14 cellular contexts compared by ENCODE assay signal in the genomic region with DNA sequence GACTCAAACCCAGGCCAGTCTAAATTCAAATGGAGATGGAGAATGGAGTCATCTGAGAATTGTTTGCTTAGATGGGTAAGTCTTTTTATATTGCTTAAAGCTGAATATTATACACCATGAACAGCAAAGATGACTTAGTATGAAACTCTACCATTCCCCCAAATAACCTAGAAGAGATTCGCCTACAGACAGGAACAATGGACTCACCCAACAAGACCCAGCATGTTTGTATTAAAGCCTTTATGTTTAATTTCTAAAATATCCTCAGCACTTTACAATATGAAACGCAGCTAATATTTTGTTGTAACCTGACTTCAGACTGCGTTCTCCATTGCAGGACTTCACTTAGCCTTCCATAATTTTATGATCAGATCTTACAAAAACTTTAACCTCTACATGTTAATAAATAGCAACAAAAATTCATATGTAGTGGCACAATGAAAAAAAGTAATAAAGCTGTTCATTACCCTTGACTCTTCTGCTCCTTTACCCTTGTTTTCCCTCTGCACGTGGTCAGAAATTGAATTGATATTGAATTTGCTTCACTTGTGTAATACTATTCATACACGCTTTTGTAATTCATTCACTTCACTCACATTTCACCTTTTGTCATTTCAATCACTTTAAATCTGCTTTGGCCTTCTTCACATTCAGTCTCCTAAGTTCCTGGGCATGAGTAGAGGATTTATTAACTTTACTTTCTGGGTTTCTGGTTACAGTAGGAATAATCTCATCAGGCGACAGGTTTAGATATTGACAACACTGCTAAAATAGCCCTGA.
A peak's percentile ranks its signal among the peaks of the same experiment; 100 is the strongest.
DNase-seq lines count a peak whose midpoint lies in the region; ATAC-seq, FAIRE-seq and TF ChIP-seq lines count a peak whose summit lies in the region.
"Had no signal": no experiment of that assay in that cellular context is flagged by ENCODE, and none has a peak within 500 bp of the region (broad histone marks: within the 10 kb centered on the region; RNA-seq: fewer than 3 reads in every experiment).

No MANE protein-coding gene starts in this region.

- no peak overlapping the region for H2BK12ac ChIP-seq in trophoblast cell (ENCODE audit: low read length)

- H4K12ac ChIP-seq in trophoblast cell (ENCODE audit: low read depth, low read length) = no peak overlapping the region

- H2BK120ac ChIP-seq in trophoblast cell (ENCODE audit: insufficient read depth, low read length, poor library complexity) = no peak overlapping the region

- H4K91ac ChIP-seq in trophoblast cell (ENCODE audit: low read depth, low read length) = no peak overlapping the region

- H3K4me1 ChIP-seq in GM23338 (ENCODE audit: insufficient read depth) (peaks cover 30% of the 10 kb centered on the region), neural progenitor cell (peaks cover 5% of the 10 kb centered on the region), trophoblast cell (ENCODE audit: control insufficient read depth in 1 of 2, insufficient read depth in 2 of 2, low read length in 2 of 2) (no peaks in the 10 kb centered on the region)
- H3K4me1 ChIP-seq: BLaER1 treated with 17β-estradiol and CSF1 and Interleukin-3, amounts not matched to agents 10 nM and 100 nM had no signal

- no peaks in the 10 kb centered on the region for H3K27me3 ChIP-seq in GM23338 (ENCODE audit: insufficient read depth)
- no peaks in the 10 kb centered on the region for H3K27me3 ChIP-seq in HL-60 (ENCODE audit: insufficient read depth, poor library complexity, severe bottlenecking)
- no peaks in the 10 kb centered on the region for H3K27me3 ChIP-seq in bronchial epithelial cell (ENCODE audit: control insufficient read depth, insufficient read depth, low read length)
- no peaks in the 10 kb centered on the region for H3K27me3 ChIP-seq in neural progenitor cell
- no peaks in the 10 kb centered on the region for H3K27me3 ChIP-seq in trophoblast cell (ENCODE audit: insufficient read depth, low read length)
- H3K27me3 ChIP-seq: BLaER1 treated with 17β-estradiol and CSF1 and Interleukin-3, amounts not matched to agents 10 nM and 100 nM had no signal

- H3K36me3 Mint-ChIP-seq in GM23338 (ENCODE audit: low read depth) = no peaks in the 10 kb centered on the region; the same call in 2 of the 3 replicates
- H3K36me3 Mint-ChIP-seq in neural progenitor cell = no peaks in the 10 kb centered on the region
- H3K36me3 Mint-ChIP-seq: CD4-positive, CD25-positive, alpha-beta regulatory T cell had no signal

- DNase-seq in GM23338 (ENCODE audit: low spot score) (no peak), HL-60 (ENCODE audit: low read depth in 1 of 2, low spot score in 1 of 2) (no peak), bronchial epithelial cell (ENCODE audit: low read depth) (peak; percentile 41), neural progenitor cell (ENCODE audit: low spot score) (no peak), trophoblast cell (no peak), NCI-H1694 treated with DMSO at 0.1 percent for 48 hours (lab: John Stamatoyannopoulos, UW) (no peak), foreskin fibroblast (no peak)
- DNase-seq: ACHN; CD4-positive, CD25-positive, alpha-beta regulatory T cell; DMS53; GF-D8 had no signal

- ATAC-seq in GM23338 = no peak
- ATAC-seq in activated CD4-positive, CD25-positive, alpha-beta regulatory T cell treated with anti-CD3 and anti-CD28 coated beads, Interleukin-2, amount 50 U/mL, for 24 hours = no peak

- H3K4me3 ChIP-seq in GM23338 = no peak overlapping the region
- H3K4me3 ChIP-seq in HL-60 (replicated peaks; ENCODE audit: insufficient read depth, low read length) = no peak overlapping the region
- H3K4me3 ChIP-seq in bronchial epithelial cell (ENCODE audit: low read depth, low read length) = no peak overlapping the region
- no peak overlapping the region for H3K4me3 ChIP-seq in neural progenitor cell
- no peak overlapping the region for H3K4me3 ChIP-seq in trophoblast cell (ENCODE audit: low read depth, low read length)
- no peak overlapping the region for H3K4me3 ChIP-seq in foreskin fibroblast (ENCODE audit: low read depth in 1 of 2, low read length in 2 of 2)
- H3K4me3 ChIP-seq: BLaER1 treated with 17β-estradiol and CSF1 and Interleukin-3, amounts not matched to agents 10 nM and 100 nM had no signal

- peak overlapping the region; percentile 10; the same call in 1 of the 2 replicates for H3K27ac ChIP-seq in GM23338 (ENCODE audit: low read depth)
- H3K27ac ChIP-seq in HL-60 (replicated peaks) = peak overlapping the region; percentile 9; the same call in 1 of the 2 replicates
- no peak overlapping the region for H3K27ac ChIP-seq in neural progenitor cell
- H3K27ac ChIP-seq in trophoblast cell (ENCODE audit: low read depth, low read length) = no peak overlapping the region
- H3K27ac ChIP-seq: BLaER1 treated with 17β-estradiol and CSF1 and Interleukin-3, amounts not matched to agents 10 nM and 100 nM had no signal

- no peaks in the 10 kb centered on the region for H3F3A ChIP-seq in GM23338 (replicated peaks; ENCODE audit: low read depth)
- no peaks in the 10 kb centered on the region for H3F3A ChIP-seq in neural progenitor cell (ENCODE audit: low read depth)

- H3K27ac Mint-ChIP-seq in GM23338 (peak overlapping the region; percentile 45), neural progenitor cell (no peak overlapping the region)
- H3K27ac Mint-ChIP-seq: CD4-positive, CD25-positive, alpha-beta regulatory T cell had no signal

- no peaks in the 10 kb centered on the region for H3K9me2 ChIP-seq in GM23338 (ENCODE audit: insufficient read depth)

- H2AK5ac ChIP-seq in trophoblast cell (ENCODE audit: low read length) = no peak overlapping the region

- H3K4me1 Mint-ChIP-seq in GM23338 (peaks cover 32% of the 10 kb centered on the region), neural progenitor cell (peaks cover 11% of the 10 kb centered on the region)
- H3K4me1 Mint-ChIP-seq: CD4-positive, CD25-positive, alpha-beta regulatory T cell had no signal

- no peak overlapping the region for H3K4ac ChIP-seq in trophoblast cell (ENCODE audit: low read depth, low read length)

- no peaks in the 10 kb centered on the region for H4K20me1 ChIP-seq in GM23338 (replicated peaks; ENCODE audit: insufficient read depth)
- H4K20me1 ChIP-seq in neural progenitor cell (ENCODE audit: low read depth) = no peaks in the 10 kb centered on the region
- H4K20me1 ChIP-seq: BLaER1 treated with 17β-estradiol and CSF1 and Interleukin-3, amounts not matched to agents 10 nM and 100 nM had no signal

- H3K9ac ChIP-seq in neural progenitor cell (no peak overlapping the region), trophoblast cell (ENCODE audit: low read length) (no peak overlapping the region)
- H3K9ac ChIP-seq: BLaER1 treated with 17β-estradiol and CSF1 and Interleukin-3, amounts not matched to agents 10 nM and 100 nM had no signal

- H3K9me3 ChIP-seq in neural progenitor cell (ENCODE audit: low read depth) (no peaks in the 10 kb centered on the region), trophoblast cell (ENCODE audit: insufficient read depth, low read depth, low read length) (no peaks in the 10 kb centered on the region)
- H3K9me3 ChIP-seq: BLaER1 treated with 17β-estradiol and CSF1 and Interleukin-3, amounts not matched to agents 10 nM and 100 nM had no signal

- H3K36me3 ChIP-seq in GM23338 (ENCODE audit: insufficient read depth) = no peaks in the 10 kb centered on the region
- H3K36me3 ChIP-seq in bronchial epithelial cell (ENCODE audit: control insufficient read depth, insufficient read depth, low read length) = no peaks in the 10 kb centered on the region
- no peaks in the 10 kb centered on the region for H3K36me3 ChIP-seq in neural progenitor cell
- H3K36me3 ChIP-seq in trophoblast cell (ENCODE audit: control insufficient read depth in 1 of 2, insufficient read depth in 2 of 2, low read length in 2 of 2) = no peaks in the 10 kb centered on the region
- H3K36me3 ChIP-seq: BLaER1 treated with 17β-estradiol and CSF1 and Interleukin-3, amounts not matched to agents 10 nM and 100 nM had no signal

- H4K8ac ChIP-seq in trophoblast cell (ENCODE audit: low read depth, low read length) = no peak overlapping the region

- no peak overlapping the region for H3K23ac ChIP-seq in trophoblast cell (ENCODE audit: low read length)

- no peak overlapping the region for H3K18ac ChIP-seq in trophoblast cell (ENCODE audit: low read length)

- H3K9me3 Mint-ChIP-seq in GM23338 (no peaks in the 10 kb centered on the region), neural progenitor cell (no peaks in the 10 kb centered on the region)

- TF ChIP-seq CTCF in GM23338 (conservative IDR thresholded peaks at IDR 0.05; ENCODE audit: low read depth in 2 of 2) = no peak
- TF ChIP-seq CTCF in HL-60 (IDR thresholded peaks at IDR 0.05; ENCODE audit: insufficient read depth, low read length) = no peak
- no peak for TF ChIP-seq CTCF in bronchial epithelial cell (IDR thresholded peaks at IDR 0.05; ENCODE audit: insufficient read depth, low read length, severe bottlenecking)
- TF ChIP-seq CTCF in neural progenitor cell (IDR thresholded peaks at IDR 0.05) = no peak
- no peak for TF ChIP-seq CTCF in foreskin fibroblast (IDR thresholded peaks at IDR 0.05; ENCODE audit: low read depth, low read length)

- no peak overlapping the region for H2BK5ac ChIP-seq in trophoblast cell (ENCODE audit: low read depth, low read length, poor library complexity)

- H2AFZ ChIP-seq in GM23338 = no peak overlapping the region
- peak overlapping the region; percentile 78 for H2AFZ ChIP-seq in neural progenitor cell (replicated peaks)
- H2AFZ ChIP-seq in trophoblast cell (ENCODE audit: insufficient read depth, low read length, poor library complexity) = no peak overlapping the region

- H3K79me2 ChIP-seq in GM23338 (replicated peaks; ENCODE audit: insufficient read depth) = no peaks in the 10 kb centered on the region
- no peaks in the 10 kb centered on the region for H3K79me2 ChIP-seq in neural progenitor cell (ENCODE audit: low read depth)
- no peaks in the 10 kb centered on the region for H3K79me2 ChIP-seq in trophoblast cell (ENCODE audit: control insufficient read depth, insufficient read depth, low read length, poor library complexity)

- no peak overlapping the region for H3K14ac ChIP-seq in trophoblast cell (ENCODE audit: low read length)

- peak overlapping the region; percentile 53 for H3K4me2 ChIP-seq in GM23338
- no peak overlapping the region for H3K4me2 ChIP-seq in neural progenitor cell
- H3K4me2 ChIP-seq in trophoblast cell (ENCODE audit: low read length) = no peak overlapping the region
- H3K4me2 ChIP-seq: BLaER1 treated with 17β-estradiol and CSF1 and Interleukin-3, amounts not matched to agents 10 nM and 100 nM had no signal

- FAIRE-seq in bronchial epithelial cell (lab: Jason Lieb, UNC) = no peak
- FAIRE-seq: H54 had no signal

- H3K4me3 Mint-ChIP-seq in GM23338 = no peak overlapping the region
- H3K4me3 Mint-ChIP-seq in neural progenitor cell = no peak overlapping the region
- H3K4me3 Mint-ChIP-seq: CD4-positive, CD25-positive, alpha-beta regulatory T cell had no signal

- no peaks in the 10 kb centered on the region for H3K79me1 ChIP-seq in trophoblast cell (ENCODE audit: low read length)

- H3K27me3 Mint-ChIP-seq in GM23338 (ENCODE audit: insufficient read depth, low read depth, poor library complexity) (peaks cover 1% of the 10 kb centered on the region), neural progenitor cell (ENCODE audit: insufficient read depth, low read depth) (peaks cover 4% of the 10 kb centered on the region)
- H3K27me3 Mint-ChIP-seq: CD4-positive, CD25-positive, alpha-beta regulatory T cell had no signal

- no CpG with 5 or more reads among the region's 6 CpGs for WGBS in trophoblast cell (ENCODE audit: extremely low coverage, insufficient coverage, insufficient read length)

TF ChIP-seq in GM23338, 12 proteins besides CTCF, POLR2A, EP300 and RAD21 (continues in another document):
- no peak for TF ChIP-seq STAT1 (IDR thresholded peaks at IDR 0.05; ENCODE audit: unreplicated experiment)

Comparison
In these comparisons a context has a peak if more than half of its experiments do, and no peak if none do; other contexts are left out.
1. H3K27ac ChIP-seq: peak in GM23338 (single experiment) and HL-60 (single experiment); none in neural progenitor cell (single experiment) and trophoblast cell (single experiment).